Comparison of ENCODE assay signal across 19 cellular contexts in genomic region chr13:103471896-103472295, GRCh38.
"Had no signal": no experiment of that assay in that cellular context is flagged by ENCODE, and none has a peak within 500 bp of the region (broad histone marks: within the 10 kb centered on the region; RNA-seq: fewer than 3 reads in every experiment).

No MANE protein-coding gene starts in this region.

- ATAC-seq: activated CD4-positive, CD25-positive, alpha-beta regulatory T cell treated with anti-CD3 and anti-CD28 coated beads, Interleukin-2, amount 50 U/mL, for 24 hours; activated CD8-positive, alpha-beta memory T cell treated with anti-CD3 and anti-CD28 coated beads, Interleukin-2, amount 10 ng/mL, durations not matched to agents 7 days and 5 days; activated naive CD8-positive, alpha-beta T cell treated with anti-CD3 and anti-CD28 coated beads, Interleukin-2, amount 50 U/mL, for 24 hours; heart left ventricle; psoas muscle; right lobe of liver had no signal

- H3K4me3 Mint-ChIP-seq: activated CD4-positive, alpha-beta memory T cell treated with anti-CD3 and anti-CD28 coated beads for 36 hours; activated CD8-positive, alpha-beta memory T cell treated with anti-CD3 and anti-CD28 coated beads, Interleukin-2, amount 10 ng/mL, durations not matched to agents 7 days and 5 days; activated naive CD4-positive, alpha-beta T cell treated with anti-CD3 and anti-CD28 coated beads for 36 hours; activated naive CD8-positive, alpha-beta T cell treated with anti-CD3 and anti-CD28 coated beads, Interleukin-2, amount 50 U/mL, for 24 hours; stimulated activated naive CD8-positive, alpha-beta T cell treated with anti-CD3 and anti-CD28 coated beads, Interleukin-15, Interleukin-2, amounts not matched to agents 100 ng/mL and 50 ng/mL, for 24 hours; type B pancreatic cell had no signal

- H3K36me3 Mint-ChIP-seq: activated CD4-positive, alpha-beta memory T cell treated with anti-CD3 and anti-CD28 coated beads for 36 hours; activated CD8-positive, alpha-beta memory T cell treated with anti-CD3 and anti-CD28 coated beads, Interleukin-2, amount 10 ng/mL, durations not matched to agents 7 days and 5 days; type B pancreatic cell had no signal

- H3K4me1 Mint-ChIP-seq: activated CD8-positive, alpha-beta memory T cell treated with anti-CD3 and anti-CD28 coated beads, Interleukin-2, amount 10 ng/mL, durations not matched to agents 7 days and 5 days; activated naive CD8-positive, alpha-beta T cell treated with anti-CD3 and anti-CD28 coated beads, Interleukin-2, amount 50 U/mL, for 24 hours had no signal

- DNase-seq: activated CD4-positive, alpha-beta memory T cell treated with anti-CD3 and anti-CD28 coated beads for 36 hours; activated CD8-positive, alpha-beta memory T cell treated with anti-CD3 and anti-CD28 coated beads, Interleukin-2, amount 10 ng/mL, durations not matched to agents 7 days and 5 days; activated naive CD4-positive, alpha-beta T cell treated with anti-CD3 and anti-CD28 coated beads for 36 hours; activated naive CD8-positive, alpha-beta T cell treated with anti-CD3 and anti-CD28 coated beads, Interleukin-2, amount 50 U/mL, for 24 hours; activated T-cell treated with anti-CD3 and anti-CD28 coated beads, Interleukin-2, amount 50 U/mL, for 1 hour; aorta; cerebellar nuclear complex; effector memory CD4-positive, alpha-beta T cell; foreskin melanocyte; heart left ventricle; kidney glomerular epithelial cell; psoas muscle; right lobe of liver had no signal

- H3K9me3 Mint-ChIP-seq: activated CD4-positive, alpha-beta memory T cell treated with anti-CD3 and anti-CD28 coated beads for 36 hours; activated naive CD4-positive, alpha-beta T cell treated with anti-CD3 and anti-CD28 coated beads for 36 hours; stimulated activated naive CD8-positive, alpha-beta T cell treated with anti-CD3 and anti-CD28 coated beads, Interleukin-15, Interleukin-2, amounts not matched to agents 100 ng/mL and 50 ng/mL, for 24 hours had no signal

- H3K27ac Mint-ChIP-seq: activated CD4-positive, alpha-beta memory T cell treated with anti-CD3 and anti-CD28 coated beads for 36 hours; activated CD8-positive, alpha-beta memory T cell treated with anti-CD3 and anti-CD28 coated beads, Interleukin-2, amount 10 ng/mL, durations not matched to agents 7 days and 5 days; activated naive CD4-positive, alpha-beta T cell treated with anti-CD3 and anti-CD28 coated beads for 36 hours; activated naive CD8-positive, alpha-beta T cell treated with anti-CD3 and anti-CD28 coated beads, Interleukin-2, amount 50 U/mL, for 24 hours; activated T-helper 2 cell treated with anti-CD3 and anti-CD28 coated beads, Interferon-gamma antibody, Interleukin-2, Interleukin-4, amounts not matched to agents 10 μg/mL and 5 μg/mL and 100 μg/mL, durations not matched to agents 14 hours and 24 hours and 36 hours; stimulated activated naive CD8-positive, alpha-beta T cell treated with anti-CD3 and anti-CD28 coated beads, Interleukin-15, Interleukin-2, amounts not matched to agents 100 ng/mL and 50 ng/mL, for 24 hours; type B pancreatic cell had no signal

- H3K36me3 ChIP-seq: breast epithelium, heart left ventricle, right lobe of liver, suprapubic skin had no signal

- H3K4me1 ChIP-seq: breast epithelium, heart left ventricle, psoas muscle, right lobe of liver, suprapubic skin had no signal

- H3K27me3 ChIP-seq: breast epithelium, heart left ventricle, right lobe of liver, suprapubic skin had no signal

- H3K9me3 ChIP-seq: breast epithelium, heart left ventricle, psoas muscle, right lobe of liver, suprapubic skin had no signal

- H3K27me3 Mint-ChIP-seq: activated CD4-positive, alpha-beta memory T cell treated with anti-CD3 and anti-CD28 coated beads for 36 hours; activated CD8-positive, alpha-beta memory T cell treated with anti-CD3 and anti-CD28 coated beads, Interleukin-2, amount 10 ng/mL, durations not matched to agents 7 days and 5 days; activated naive CD8-positive, alpha-beta T cell treated with anti-CD3 and anti-CD28 coated beads, Interleukin-2, amount 50 U/mL, for 24 hours; stimulated activated naive CD8-positive, alpha-beta T cell treated with anti-CD3 and anti-CD28 coated beads, Interleukin-15, Interleukin-2, amounts not matched to agents 100 ng/mL and 50 ng/mL, for 24 hours; type B pancreatic cell had no signal

- H3K27ac ChIP-seq: breast epithelium, heart left ventricle, psoas muscle, right lobe of liver, suprapubic skin had no signal

- H3K4me3 ChIP-seq: breast epithelium, heart left ventricle, psoas muscle, right lobe of liver, suprapubic skin had no signal
